8 cellular contexts compared by ENCODE assay signal in the genomic region with DNA sequence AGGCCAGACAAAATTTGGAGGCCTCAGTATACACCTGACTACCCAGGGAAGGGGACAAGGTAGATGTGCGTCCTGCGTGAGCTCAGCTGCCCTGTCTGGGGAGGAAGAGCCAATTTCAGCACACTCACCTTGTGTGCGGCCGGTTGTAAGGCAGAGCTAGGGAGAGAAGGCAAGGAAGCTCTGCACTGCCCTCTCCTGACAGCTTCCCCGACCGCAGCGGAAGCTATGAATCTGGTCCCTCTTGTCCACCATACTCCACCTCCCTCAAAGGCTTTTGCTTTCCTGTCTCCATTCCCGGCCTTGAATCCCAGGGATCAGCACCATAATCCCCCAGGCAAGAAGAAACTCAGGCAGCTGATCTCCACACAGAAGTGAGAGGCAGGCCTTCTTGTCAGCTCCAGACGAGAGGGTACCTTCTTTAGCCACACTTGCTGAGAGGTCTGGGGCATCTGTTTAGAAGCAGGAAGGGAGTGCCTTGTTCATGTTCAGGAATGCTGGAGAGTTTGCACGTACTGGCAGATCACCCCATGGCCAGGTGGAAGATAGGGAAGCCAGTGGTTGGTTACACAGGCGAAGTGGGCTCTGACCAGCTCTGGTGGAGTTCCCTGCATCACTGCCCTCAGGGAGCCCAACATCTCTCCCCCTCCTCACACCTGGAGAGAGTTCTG.
DNase-seq lines count a peak whose midpoint lies in the region; ATAC-seq and TF ChIP-seq lines count a peak whose summit lies in the region.

No MANE protein-coding gene starts in this region.

- no peaks in the 10 kb centered on the region for H4K20me1 ChIP-seq in HCT116 (ENCODE audit: insufficient read depth)

- DNase-seq in SHP77 (lab: John Stamatoyannopoulos, UW) (peak; percentile 14 to 53), SHP77 treated with DMSO at 0.1 percent for 48 hours (lab: John Stamatoyannopoulos, UW) (no peak), HCT116 (ENCODE audit: low read depth, low spot score) (peak; percentile 62), NOMO-1 (lab: John Stamatoyannopoulos, UW; ENCODE audit: unreplicated experiment in 2 of 2) (peak; percentile 24 to 30), coronary artery (ENCODE audit: low spot score) (no peak), left kidney (ENCODE audit: low read depth, low spot score) (peak; percentile 85), tibial nerve (ENCODE audit: low spot score in 2 of 2) (peak in 1 of 2 donors; percentile 35)
- DNase-seq in activated T-helper 1 cell treated with anti-CD3 and anti-CD28 coated beads, Interleukin-12 subunit alpha, Interleukin-12 subunit beta, Interleukin-2, Interleukin-4 antibody, amounts not matched to agents 30 ng/mL and 10 ng/mL and 1 ng/mL, durations not matched to agents 14 hours and 24 hours and 36 hours (ENCODE audit: low spot score), result no peak

- H3K4me3 Mint-ChIP-seq in activated T-helper 1 cell treated with anti-CD3 and anti-CD28 coated beads, Interleukin-12 subunit alpha, Interleukin-12 subunit beta, Interleukin-2, Interleukin-4 antibody, amounts not matched to agents 30 ng/mL and 10 ng/mL and 1 ng/mL, durations not matched to agents 14 hours and 24 hours and 36 hours, result no peak overlapping the region

- CTCF ChIA-PET in HCT116 (lab: Charles Lee), result interaction anchor here (0.7 to 1.6 kb wide), 13 partner anchors 10 to 557 kb away, joined by 3 to 23 read pairs (median 4); no protein-coding TSS in a partner anchor

- peak overlapping the region; percentile 51 for H3K4me2 ChIP-seq in HCT116 (ENCODE audit: low read length)

- H3K4me1 Mint-ChIP-seq in activated T-helper 1 cell treated with anti-CD3 and anti-CD28 coated beads, Interleukin-12 subunit alpha, Interleukin-12 subunit beta, Interleukin-2, Interleukin-4 antibody, amounts not matched to agents 30 ng/mL and 10 ng/mL and 1 ng/mL, durations not matched to agents 14 hours and 24 hours and 36 hours (ENCODE audit: low read depth), result no peaks in the 10 kb centered on the region

- H3K27ac Mint-ChIP-seq in activated T-helper 1 cell treated with anti-CD3 and anti-CD28 coated beads, Interleukin-12 subunit alpha, Interleukin-12 subunit beta, Interleukin-2, Interleukin-4 antibody, amounts not matched to agents 30 ng/mL and 10 ng/mL and 1 ng/mL, durations not matched to agents 14 hours and 24 hours and 36 hours, result no peak overlapping the region

- no peaks in the 10 kb centered on the region for H3K36me3 Mint-ChIP-seq in activated T-helper 1 cell treated with anti-CD3 and anti-CD28 coated beads, Interleukin-12 subunit alpha, Interleukin-12 subunit beta, Interleukin-2, Interleukin-4 antibody, amounts not matched to agents 30 ng/mL and 10 ng/mL and 1 ng/mL, durations not matched to agents 14 hours and 24 hours and 36 hours (ENCODE audit: low read depth)

- peak; percentile 52 for TF ChIP-seq RAD21 in HCT116 (IDR thresholded peaks at IDR 0.05; ENCODE audit: low read depth)

- no peak for TF ChIP-seq POLR2A in HCT116 (IDR thresholded peaks at IDR 0.05; ENCODE audit: borderline replicate concordance, extremely low read depth, insufficient read depth, insufficient read length)
- TF ChIP-seq POLR2A in tibial nerve (IDR thresholded peaks at IDR 0.05), result no peak

- intact Hi-C loops in HCT116 (cut with micrococcal nuclease), result no loop called here
- intact Hi-C loops in activated T-helper 1 cell treated with anti-CD3 and anti-CD28 coated beads, Interleukin-12 subunit alpha, Interleukin-12 subunit beta, Interleukin-2, Interleukin-4 antibody, amounts not matched to agents 30 ng/mL and 10 ng/mL and 1 ng/mL, durations not matched to agents 14 hours and 24 hours and 36 hours (cut with micrococcal nuclease), result no loop called here

- H3K27me3 ChIP-seq in HCT116 (ENCODE audit: insufficient read depth, low read length), result peaks cover 3% of the 10 kb centered on the region
- no peaks in the 10 kb centered on the region for H3K27me3 ChIP-seq in tibial nerve

- H2AFZ ChIP-seq in HCT116 (ENCODE audit: low read depth, low read length, poor library complexity, severe bottlenecking), result peak overlapping the region; percentile 44

- peaks cover 9% of the 10 kb centered on the region for H3K27me3 Mint-ChIP-seq in activated T-helper 1 cell treated with anti-CD3 and anti-CD28 coated beads, Interleukin-12 subunit alpha, Interleukin-12 subunit beta, Interleukin-2, Interleukin-4 antibody, amounts not matched to agents 30 ng/mL and 10 ng/mL and 1 ng/mL, durations not matched to agents 14 hours and 24 hours and 36 hours (ENCODE audit: insufficient read depth)

- H3K9me2 ChIP-seq in HCT116 (ENCODE audit: insufficient read depth), result no peaks in the 10 kb centered on the region

- no peak overlapping the region for H3K9ac ChIP-seq in HCT116 (ENCODE audit: low read length)

- TF ChIP-seq CTCF in HCT116 (IDR thresholded peaks at IDR 0.05 in 2 of 3, conservative IDR thresholded peaks at IDR 0.05 in 1 of 3; ENCODE audit: borderline replicate concordance in 1 of 3, insufficient read depth in 1 of 3, low read depth in 2 of 3, low read length in 2 of 3), result peak; percentile 51 to 85 (median 65); a peak in 5 of 6 replicates
- TF ChIP-seq CTCF in coronary artery (IDR thresholded peaks at IDR 0.05), result peak; percentile 37
- peak; percentile 20 to 45 (median 35) for TF ChIP-seq CTCF in tibial nerve (IDR thresholded peaks at IDR 0.05)

- no peak for TF ChIP-seq EP300 in tibial nerve (IDR thresholded peaks at IDR 0.05)

- H3K36me3 ChIP-seq in HCT116 (ENCODE audit: control insufficient read depth in 1 of 2, insufficient read depth in 2 of 2, low read length in 2 of 2) (no peaks in the 10 kb centered on the region), tibial nerve (peaks cover 0 to 29% (median 0%) of the 10 kb centered on the region in 3 donors)

- peak; percentile 91 for ATAC-seq in HCT116

- H3K4me3 ChIP-seq in HCT116 (replicated peaks in 1 of 2; ENCODE audit: low read depth in 1 of 2, low read length in 2 of 2), result no peak overlapping the region
- no peak overlapping the region for H3K4me3 ChIP-seq in coronary artery
- no peak overlapping the region for H3K4me3 ChIP-seq in tibial nerve

- RAD21 ChIA-PET in HCT116 (lab: Charles Lee; ENCODE audit: low non-redundant PET in 1 of 2, low total read pairs in 2 of 2, uncharacterized antibody in 2 of 2, unreplicated experiment in 2 of 2), result interaction anchor here in 1 of 2 experiments (0.6 kb wide), 1 partner anchor 11 kb away, joined by 3 read pairs; no protein-coding TSS in a partner anchor

- H3K79me2 ChIP-seq in HCT116 (ENCODE audit: insufficient read depth, low read length), result no peaks in the 10 kb centered on the region

- BruUV-seq in HCT116 (replicated peaks; lab: Mats Ljungman, UMichigan), result no TSS peak

- H3K4me1 ChIP-seq in HCT116 (ENCODE audit: control insufficient read depth in 1 of 2, insufficient read depth in 2 of 2, low read length in 2 of 2), result peaks cover 7 to 24% of the 10 kb centered on the region in 2 experiments; a peak in 3 of 4 replicates
- H3K4me1 ChIP-seq in tibial nerve, result peaks cover 0 to 7% (median 0%) of the 10 kb centered on the region in 4 donors

- WGBS in tibial nerve, 2 donors, result 29 to 33% methylated on average over 11 of the region's 11 CpGs

- H3K9me3 Mint-ChIP-seq in activated T-helper 1 cell treated with anti-CD3 and anti-CD28 coated beads, Interleukin-12 subunit alpha, Interleukin-12 subunit beta, Interleukin-2, Interleukin-4 antibody, amounts not matched to agents 30 ng/mL and 10 ng/mL and 1 ng/mL, durations not matched to agents 14 hours and 24 hours and 36 hours, result no peaks in the 10 kb centered on the region

- POLR2A ChIA-PET in HCT116 (lab: Charles Lee), result interaction anchor here (1.1 kb wide), 1 partner anchor 10 kb away, joined by 5 read pairs; no protein-coding TSS in a partner anchor

- H3K27ac ChIP-seq in HCT116 (ENCODE audit: low read depth, low read length) (no peak overlapping the region), coronary artery (no peak overlapping the region), tibial nerve (peak overlapping the region in 1 of 4 donors; percentile 31)

- H3K9me3 ChIP-seq in HCT116 (ENCODE audit: control insufficient read depth in 1 of 2, insufficient read depth in 1 of 2, low read depth in 1 of 2, low read length in 2 of 2), result no peaks in the 10 kb centered on the region
- H3K9me3 ChIP-seq in tibial nerve, result no peaks in the 10 kb centered on the region

TF ChIP-seq in HCT116, 20 proteins besides CTCF, POLR2A, EP300 and RAD21:
- TF ChIP-seq CBX3 (IDR thresholded peaks at IDR 0.05; ENCODE audit: low read depth) (peak; percentile 31; the same call in 1 of the 2 replicates), SP1 (IDR thresholded peaks at IDR 0.05; ENCODE audit: low read depth) (no peak), SIN3A (IDR thresholded peaks at IDR 0.05; ENCODE audit: low read depth) (no peak), ELF1 (IDR thresholded peaks at IDR 0.05; ENCODE audit: borderline replicate concordance, low read depth) (no peak), EZH2 (IDR thresholded peaks at IDR 0.05) (no peak), TCF7L2 (IDR thresholded peaks at IDR 0.05; ENCODE audit: borderline replicate concordance, extremely low read depth, insufficient read depth, insufficient read length) (peak; percentile 41), FOSL1 (IDR thresholded peaks at IDR 0.05; ENCODE audit: low read depth) (no peak), YY1 (IDR thresholded peaks at IDR 0.05; ENCODE audit: extremely low read depth, insufficient replicate concordance, low read depth, low read length) (peak; percentile 47), EGR1 (IDR thresholded peaks at IDR 0.05; ENCODE audit: low read depth) (no peak), JUND (IDR thresholded peaks at IDR 0.05) (no peak)
- TF ChIP-seq, protein P1, sequence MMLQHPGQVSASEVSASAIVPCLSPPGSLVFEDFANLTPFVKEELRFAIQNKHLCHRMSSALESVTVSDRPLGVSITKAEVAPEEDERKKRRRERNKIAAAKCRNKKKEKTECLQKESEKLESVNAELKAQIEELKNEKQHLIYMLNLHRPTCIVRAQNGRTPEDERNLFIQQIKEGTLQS (IDR thresholded peaks at IDR 0.05), result no peak

Comparison
In these comparisons a context has a peak if more than half of its experiments do, and no peak if none do; other contexts are left out.
1. DNase-seq: peak in SHP77 (2 of 2), HCT116 (single experiment), NOMO-1 (2 of 2) and left kidney (single experiment); none in SHP77 treated with DMSO at 0.1 percent for 48 hours (single experiment), coronary artery (single experiment) and activated T-helper 1 cell treated with anti-CD3 and anti-CD28 coated beads, Interleukin-12 subunit alpha, Interleukin-12 subunit beta, Interleukin-2, Interleukin-4 antibody, amounts not matched to agents 30 ng/mL and 10 ng/mL and 1 ng/mL, durations not matched to agents 14 hours and 24 hours and 36 hours (single experiment).
2. Peak in every context shown above with its lines, with median percentiles within 50 percentile points of each other: CTCF ChIP-seq.